ENCODE assay signal across 20 cellular contexts in genomic region chr14:33879684-33880286, GRCh38.
A peak's percentile ranks its signal among the peaks of the same experiment; 100 is the strongest.
DNase-seq lines count a peak whose midpoint lies in the region; ATAC-seq and TF ChIP-seq lines count a peak whose summit lies in the region.
"Had no signal": no experiment of that assay in that cellular context is flagged by ENCODE, and none has a peak within 500 bp of the region (broad histone marks: within the 10 kb centered on the region; RNA-seq: fewer than 3 reads in every experiment).

No MANE protein-coding gene starts in this region.

- H3K4me1 ChIP-seq in IMR-90 (ENCODE audit: control insufficient read depth, insufficient read depth, low read length), result no peaks in the 10 kb centered on the region
- no peaks in the 10 kb centered on the region for H3K4me1 ChIP-seq in GM23338 (ENCODE audit: insufficient read depth)
- no peaks in the 10 kb centered on the region for H3K4me1 ChIP-seq in mesendoderm (ENCODE audit: control insufficient read depth, low read depth, low read length)
- H3K4me1 ChIP-seq: BLaER1 treated with 17β-estradiol and CSF1 and Interleukin-3, amounts not matched to agents 10 nM and 100 nM; SJCRH30 had no signal

- H3K36me3 ChIP-seq in IMR-90 (ENCODE audit: control insufficient read depth, insufficient read depth, low read length) (no peaks in the 10 kb centered on the region), GM23338 (ENCODE audit: insufficient read depth) (no peaks in the 10 kb centered on the region), mesendoderm (ENCODE audit: control insufficient read depth, insufficient read depth, low read length) (no peaks in the 10 kb centered on the region)
- H3K36me3 ChIP-seq: BLaER1 treated with 17β-estradiol and CSF1 and Interleukin-3, amounts not matched to agents 10 nM and 100 nM; SJCRH30 had no signal

- no peak overlapping the region for H3K18ac ChIP-seq in IMR-90 (ENCODE audit: low read depth, low read length)
- no peak overlapping the region for H3K18ac ChIP-seq in mesendoderm (ENCODE audit: low read length)

- H3K27me3 ChIP-seq in IMR-90 (ENCODE audit: control insufficient read depth, insufficient read depth, low read length) (no peaks in the 10 kb centered on the region), GM23338 (ENCODE audit: insufficient read depth) (no peaks in the 10 kb centered on the region), mesendoderm (ENCODE audit: insufficient read depth, low read length, poor library complexity) (no peaks in the 10 kb centered on the region)
- H3K27me3 ChIP-seq: BLaER1 treated with 17β-estradiol and CSF1 and Interleukin-3, amounts not matched to agents 10 nM and 100 nM; SJCRH30 had no signal

- no peak overlapping the region for H4K91ac ChIP-seq in IMR-90 (ENCODE audit: insufficient read depth, low read depth, low read length)

- H3K9me2 ChIP-seq in GM23338 (ENCODE audit: insufficient read depth), result peaks cover 15% of the 10 kb centered on the region; the same call in 1 of the 2 replicates

- H4K8ac ChIP-seq in IMR-90 (ENCODE audit: low read depth in 2 of 2, low read length in 2 of 2), result no peak overlapping the region
- H4K8ac ChIP-seq in mesendoderm (ENCODE audit: low read depth, low read length), result no peak overlapping the region

- no peaks in the 10 kb centered on the region for H3K9me1 ChIP-seq in IMR-90 (ENCODE audit: insufficient read depth, low read length)

- no peak for TF ChIP-seq POLR2A in IMR-90 (IDR thresholded peaks at IDR 0.05; ENCODE audit: low read depth, low read length)

- intact Hi-C loops in IMR-90 (cut with micrococcal nuclease), result no loop called here

- ATAC-seq in stimulated activated naive CD8-positive, alpha-beta T cell treated with anti-CD3 and anti-CD28 coated beads, Interleukin-15, amount 100 ng/mL, for 72 hours, result peak; percentile 45
- no peak for ATAC-seq in stimulated activated naive CD8-positive, alpha-beta T cell treated with anti-CD3 and anti-CD28 coated beads, Interleukin-15, Interleukin-2, amounts not matched to agents 100 U/mL and 50 U/mL, for 24 hours
- ATAC-seq in HG02885 (IDR thresholded peaks at IDR 0.05; ENCODE audit: poor library complexity, unreplicated experiment) (peak; percentile 49), IMR-90 (ENCODE audit: low read depth) (no peak), GM23338 (no peak)
- ATAC-seq: Right ventricle myocardium inferior, SK-N-SH treated with all-trans-retinoic acid at 6 μM for 48 hours, T-helper 17 cell had no signal

- H3K27ac ChIP-seq in IMR-90 (ENCODE audit: insufficient read depth, low read length) (no peak overlapping the region), GM23338 (ENCODE audit: low read depth) (no peak overlapping the region), mesendoderm (ENCODE audit: low read depth, low read length) (no peak overlapping the region)
- H3K27ac ChIP-seq: BLaER1 treated with 17β-estradiol and CSF1 and Interleukin-3, amounts not matched to agents 10 nM and 100 nM; KMS-11; SJCRH30 had no signal

- H2AK5ac ChIP-seq in IMR-90 (ENCODE audit: low read depth, low read length) (no peak overlapping the region), mesendoderm (ENCODE audit: low read length) (no peak overlapping the region)

- BruUV-seq in IMR-90 (replicated peaks; lab: Mats Ljungman, UMichigan), result no TSS peak

- H3K4ac ChIP-seq in IMR-90 (ENCODE audit: low read depth, low read length) (no peak overlapping the region), mesendoderm (ENCODE audit: low read depth, low read length) (no peak overlapping the region)

- in situ Hi-C loops in IMR-90 (cut with MboI; ENCODE audit: low sequenced_read_pairs), result no loop called here

- no peaks in the 10 kb centered on the region for H3K9me3 ChIP-seq in IMR-90 (ENCODE audit: control insufficient read depth, insufficient read depth, low read length)

- peaks cover 12% of the 10 kb centered on the region for H3K4me1 Mint-ChIP-seq in stimulated activated naive CD8-positive, alpha-beta T cell treated with anti-CD3 and anti-CD28 coated beads, Interleukin-15, amount 100 ng/mL, for 72 hours
- no peaks in the 10 kb centered on the region for H3K4me1 Mint-ChIP-seq in GM23338
- H3K4me1 Mint-ChIP-seq: T-helper 17 cell had no signal

- H2BK5ac ChIP-seq in IMR-90 (ENCODE audit: low read depth, low read length, poor library complexity, severe bottlenecking) (no peak overlapping the region), mesendoderm (ENCODE audit: low read length) (no peak overlapping the region)

- no peak for TF ChIP-seq CTCF in IMR-90 (conservative IDR thresholded peaks at IDR 0.05; ENCODE audit: low read depth, low read length)
- no peak for TF ChIP-seq CTCF in GM23338 (conservative IDR thresholded peaks at IDR 0.05; ENCODE audit: low read depth in 2 of 2)

- dilution Hi-C loops in IMR-90 (cut with HindIII; ENCODE audit: low sequenced_read_pairs, unreplicated experiment), result no loop called here

- TF ChIP-seq RAD21 in IMR-90 (IDR thresholded peaks at IDR 0.05; ENCODE audit: low read length), result no peak

- no peaks in the 10 kb centered on the region for H3F3A ChIP-seq in GM23338 (replicated peaks; ENCODE audit: low read depth)

- H2AK9ac ChIP-seq in IMR-90 (replicated peaks; ENCODE audit: low read depth, low read length, poor library complexity), result no peak overlapping the region

- no CpG with 5 or more reads among the region's 3 CpGs for WGBS in IMR-90 (ENCODE audit: extremely low coverage in 2 of 2, insufficient read length in 1 of 2), 2 experiments
- no CpG with 5 or more reads among the region's 3 CpGs for WGBS in mesendoderm (ENCODE audit: extremely low coverage, insufficient coverage, low lambda C conversion rate)

- no peak overlapping the region for H3K9ac ChIP-seq in IMR-90 (ENCODE audit: low read depth, low read length)
- H3K9ac ChIP-seq in mesendoderm (ENCODE audit: low read length), result no peak overlapping the region
- H3K9ac ChIP-seq: BLaER1 treated with 17β-estradiol and CSF1 and Interleukin-3, amounts not matched to agents 10 nM and 100 nM; KMS-11 had no signal

- H3K27me3 Mint-ChIP-seq in stimulated activated naive CD8-positive, alpha-beta T cell treated with anti-CD3 and anti-CD28 coated beads, Interleukin-15, amount 100 ng/mL, for 72 hours, result no peaks in the 10 kb centered on the region
- H3K27me3 Mint-ChIP-seq in GM23338 (ENCODE audit: insufficient read depth, low read depth, poor library complexity), result no peaks in the 10 kb centered on the region
- H3K27me3 Mint-ChIP-seq: CD4-positive, alpha-beta T cell; T-helper 17 cell had no signal

- peaks cover 16% of the 10 kb centered on the region for H3K36me3 Mint-ChIP-seq in GM23338 (ENCODE audit: low read depth)

- CTCF ChIA-PET in IMR-90 (lab: Yijun Ruan, JAX), result no interaction called here

- H2BK20ac ChIP-seq in IMR-90 (ENCODE audit: low read depth, low read length), result no peak overlapping the region

- no peaks in the 10 kb centered on the region for H3K79me2 ChIP-seq in GM23338 (replicated peaks; ENCODE audit: insufficient read depth)
- H3K79me2 ChIP-seq in mesendoderm (ENCODE audit: control insufficient read depth, insufficient read depth, low read length), result no peaks in the 10 kb centered on the region

- H3K56ac ChIP-seq in IMR-90 (ENCODE audit: extremely low read depth, insufficient read depth, low read length), result no peak overlapping the region
- no peak overlapping the region for H3K56ac ChIP-seq in mesendoderm (ENCODE audit: low read length)

- H2BK15ac ChIP-seq in IMR-90 (ENCODE audit: low read depth, low read length) (no peak overlapping the region), mesendoderm (replicated peaks; ENCODE audit: low read depth) (no peak overlapping the region)

- H2BK120ac ChIP-seq in IMR-90 (ENCODE audit: low read depth, low read length) (no peak overlapping the region), mesendoderm (ENCODE audit: low read depth, low read length) (no peak overlapping the region)

- H3K4me3 Mint-ChIP-seq in stimulated activated naive CD8-positive, alpha-beta T cell treated with anti-CD3 and anti-CD28 coated beads, Interleukin-15, amount 100 ng/mL, for 72 hours, result no peak overlapping the region
- H3K4me3 Mint-ChIP-seq in GM23338, result no peak overlapping the region
- H3K4me3 Mint-ChIP-seq: CD4-positive, alpha-beta T cell; T-helper 17 cell had no signal

- H4K20me1 ChIP-seq in IMR-90 (ENCODE audit: insufficient read depth, low read length), result no peaks in the 10 kb centered on the region
- no peaks in the 10 kb centered on the region for H4K20me1 ChIP-seq in GM23338 (replicated peaks; ENCODE audit: insufficient read depth)
- H4K20me1 ChIP-seq: BLaER1 treated with 17β-estradiol and CSF1 and Interleukin-3, amounts not matched to agents 10 nM and 100 nM had no signal

- H3K9me3 Mint-ChIP-seq in stimulated activated naive CD8-positive, alpha-beta T cell treated with anti-CD3 and anti-CD28 coated beads, Interleukin-15, amount 100 ng/mL, for 72 hours, result peaks cover 25 to 42% of the 10 kb centered on the region in 2 donors
- H3K9me3 Mint-ChIP-seq in GM23338, result peaks cover 27% of the 10 kb centered on the region

- H3K4me2 ChIP-seq in IMR-90 (ENCODE audit: low read depth, low read length) (no peak overlapping the region), GM23338 (no peak overlapping the region), mesendoderm (ENCODE audit: low read length) (no peak overlapping the region)
- H3K4me2 ChIP-seq: BLaER1 treated with 17β-estradiol and CSF1 and Interleukin-3, amounts not matched to agents 10 nM and 100 nM; KMS-11 had no signal

- H4K5ac ChIP-seq in IMR-90 (ENCODE audit: low read depth, low read length) (no peak overlapping the region), mesendoderm (ENCODE audit: low read length) (no peak overlapping the region)

- H3K79me1 ChIP-seq in IMR-90 (ENCODE audit: low read depth in 1 of 2, low read length in 2 of 2), result no peaks in the 10 kb centered on the region
- no peaks in the 10 kb centered on the region for H3K79me1 ChIP-seq in mesendoderm (ENCODE audit: low read length)

- no peak for DNase-seq in stimulated activated naive CD8-positive, alpha-beta T cell treated with anti-CD3 and anti-CD28 coated beads, Interleukin-15, amount 100 ng/mL, for 72 hours
- DNase-seq in stimulated activated naive CD8-positive, alpha-beta T cell treated with anti-CD3 and anti-CD28 coated beads, Interleukin-15, Interleukin-2, amounts not matched to agents 100 U/mL and 50 U/mL, for 24 hours, result no peak
- DNase-seq in IMR-90, result no peak
- no peak for DNase-seq in D341Med (ENCODE audit: low spot score)
- DNase-seq in GM23338 (ENCODE audit: low spot score), result no peak
- DNase-seq in mesendoderm, result no peak
- DNase-seq: AML-193; CD4-positive, alpha-beta T cell; H7; MM.1S; NCI-H2029; NCI-H446 treated with DMSO at 0.1 percent for 48 hours; NCI-H526 treated with DMSO at 0.1 percent for 48 hours; SJCRH30; T-helper 17 cell had no signal

- POLR2A ChIA-PET in IMR-90 (lab: Charles Lee; ENCODE audit: unreplicated experiment), result no interaction called here

- H2AFZ ChIP-seq in IMR-90 (replicated peaks; ENCODE audit: low read length, poor library complexity), result no peak overlapping the region
- no peak overlapping the region for H2AFZ ChIP-seq in GM23338

- H3K27ac Mint-ChIP-seq in stimulated activated naive CD8-positive, alpha-beta T cell treated with anti-CD3 and anti-CD28 coated beads, Interleukin-15, amount 100 ng/mL, for 72 hours, result peak overlapping the region in 1 of 2 donors; percentile 2
- H3K27ac Mint-ChIP-seq in GM23338, result no peak overlapping the region
- H3K27ac Mint-ChIP-seq: CD4-positive, alpha-beta T cell; T-helper 17 cell had no signal

- H3K4me3 ChIP-seq in IMR-90 (ENCODE audit: insufficient read depth, low read depth, low read length), result no peak overlapping the region
- no peak overlapping the region for H3K4me3 ChIP-seq in GM23338
- no peak overlapping the region for H3K4me3 ChIP-seq in mesendoderm (ENCODE audit: low read length)
- H3K4me3 ChIP-seq: BLaER1 treated with 17β-estradiol and CSF1 and Interleukin-3, amounts not matched to agents 10 nM and 100 nM; SJCRH30 had no signal

- H3K23ac ChIP-seq in IMR-90 (ENCODE audit: low read depth, low read length) (no peak overlapping the region), mesendoderm (ENCODE audit: low read length) (no peak overlapping the region)

- no peak overlapping the region for H3K14ac ChIP-seq in IMR-90 (replicated peaks; ENCODE audit: low read depth, low read length)

Comparison
In these comparisons a context has a peak if more than half of its experiments do, and no peak if none do; other contexts are left out.
1. ATAC-seq: peak in stimulated activated naive CD8-positive, alpha-beta T cell treated with anti-CD3 and anti-CD28 coated beads, Interleukin-15, amount 100 ng/mL, for 72 hours (single experiment) and HG02885 (single experiment); none in stimulated activated naive CD8-positive, alpha-beta T cell treated with anti-CD3 and anti-CD28 coated beads, Interleukin-15, Interleukin-2, amounts not matched to agents 100 U/mL and 50 U/mL, for 24 hours (single experiment), IMR-90 (single experiment) and GM23338 (single experiment).